ENCODE assay signal across 10 cellular contexts in the genomic region with DNA sequence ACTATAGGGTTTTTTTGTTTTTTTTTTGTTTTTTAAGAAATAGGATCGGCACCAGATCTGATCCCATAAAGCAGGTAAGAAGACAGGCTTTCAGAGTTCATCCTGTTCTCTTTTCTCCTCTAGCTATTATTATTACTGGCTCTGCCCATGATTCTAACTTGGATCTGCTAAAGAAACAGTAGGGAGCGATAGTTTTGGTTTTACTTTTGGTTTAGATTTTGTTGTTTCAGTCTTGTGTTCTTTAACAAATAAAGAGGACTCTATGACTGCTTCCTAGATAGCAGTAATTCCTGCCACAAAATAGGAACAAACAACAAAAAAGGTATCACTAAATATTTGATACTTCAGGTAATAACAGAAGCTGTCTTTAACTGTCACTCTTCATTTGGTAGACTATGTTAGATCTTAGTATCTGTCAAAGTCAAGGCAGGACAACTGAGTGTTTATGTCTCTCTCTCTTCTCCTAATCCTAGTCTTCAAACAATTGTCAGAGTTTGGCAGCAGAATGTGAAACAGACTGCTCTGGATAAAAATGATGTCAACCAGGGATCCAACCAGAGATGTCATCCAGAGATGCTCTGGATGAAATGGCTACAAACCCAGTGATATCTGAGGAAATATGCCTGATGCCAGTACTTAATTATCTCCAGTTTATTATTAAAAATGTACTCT.
DNase-seq lines count a peak whose midpoint lies in the region; ATAC-seq, FAIRE-seq and TF ChIP-seq lines count a peak whose summit lies in the region.
"Had no signal": no experiment of that assay in that cellular context is flagged by ENCODE, and none has a peak within 500 bp of the region (broad histone marks: within the 10 kb centered on the region; RNA-seq: fewer than 3 reads in every experiment).

No MANE protein-coding gene starts in this region.

- H3K4me1 ChIP-seq in liver (ENCODE audit: control insufficient read depth in 4 of 4, insufficient read depth in 4 of 4, low read length in 3 of 4) (peaks cover 4 to 24% (median 18%) of the 10 kb centered on the region in 4 donors), HepG2 (ENCODE audit: insufficient read depth, low read length) (peaks cover 8% of the 10 kb centered on the region)
- H3K4me1 ChIP-seq: prostate gland had no signal

- DNase-seq in HepG2 (ENCODE audit: low spot score): no peak
- DNase-seq in T-helper 2 cell treated with Interferon-gamma antibody and Interleukin-4, amounts not matched to agents 5 μg/mL and 100 μg/mL, for 36 hours (ENCODE audit: low spot score): no peak
- no peak for DNase-seq in left lobe of liver (ENCODE audit: low spot score)
- no peak for DNase-seq in NOMO-1 (lab: John Stamatoyannopoulos, UW; ENCODE audit: unreplicated experiment in 2 of 2)
- no peak for DNase-seq in GM10266 (ENCODE audit: extremely low spot score)
- DNase-seq in GF-D8 (lab: John Stamatoyannopoulos, UW): no peak

- H3K27me3 ChIP-seq in liver (ENCODE audit: control insufficient read depth in 4 of 4, insufficient read depth in 4 of 4, low read length in 3 of 4): no peaks in the 10 kb centered on the region
- H3K27me3 ChIP-seq in HepG2 (ENCODE audit: control insufficient read depth in 1 of 2, insufficient read depth in 2 of 2, low read length in 2 of 2): no peaks in the 10 kb centered on the region

- CTCF ChIA-PET in HepG2 (lab: Yijun Ruan, JAX; ENCODE audit: low intra/inter-chr PET ratio, low total read pairs): interaction anchor here (1.8 kb wide), 1 partner anchor 371 kb away, joined by 11 read pairs; no protein-coding TSS in a partner anchor

- no peak for ATAC-seq in HepG2
- ATAC-seq in left lobe of liver: peak; percentile 57
- ATAC-seq in HG03196 (IDR thresholded peaks at IDR 0.05; ENCODE audit: unreplicated experiment): no peak

- TF ChIP-seq CTCF in liver (IDR thresholded peaks at IDR 0.05; ENCODE audit: low read depth, low read length, missing input control) (no peak), HepG2 (CRISPR knock-in tag; IDR thresholded peaks at IDR 0.05) (no peak), GM10266 (IDR thresholded peaks at IDR 0.05; ENCODE audit: control insufficient read depth, insufficient read depth, low read depth, missing control alignments) (no peak)

- H3K9me3 Mint-ChIP-seq in T-helper 2 cell treated with Interferon-gamma antibody and Interleukin-4, amounts not matched to agents 5 μg/mL and 100 μg/mL, for 36 hours: no peaks in the 10 kb centered on the region

- H3K9ac ChIP-seq in liver (ENCODE audit: low read depth in 1 of 2, low read length in 2 of 2) (peak overlapping the region; percentile 13 to 70), HepG2 (ENCODE audit: insufficient read depth, low read depth, low read length) (no peak overlapping the region)

- H3K9me3 ChIP-seq in liver (ENCODE audit: control insufficient read depth in 4 of 4, low read length in 3 of 4) (no peaks in the 10 kb centered on the region), HepG2 (ENCODE audit: low read length) (no peaks in the 10 kb centered on the region)
- H3K9me3 ChIP-seq: prostate gland had no signal

- 21% methylated on average over 2 of the region's 2 CpGs for WGBS in liver
- 97% methylated on average over 2 of the region's 2 CpGs for WGBS in HepG2 (ENCODE audit: low lambda C conversion rate)

- in situ Hi-C loops in HepG2 (cut with HindIII; ENCODE audit: extremely low pct_ligation_motif_present, low pct_unique_long_range_greater_than_20kb): no loop called here

- H2AFZ ChIP-seq in HepG2 (ENCODE audit: low read length): no peak overlapping the region

- no peak overlapping the region for H3K4me2 ChIP-seq in HepG2 (ENCODE audit: low read depth, low read length)

- peaks cover 2% of the 10 kb centered on the region for H3K36me3 Mint-ChIP-seq in T-helper 2 cell treated with Interferon-gamma antibody and Interleukin-4, amounts not matched to agents 5 μg/mL and 100 μg/mL, for 36 hours (ENCODE audit: low read depth)

- peaks cover 13% of the 10 kb centered on the region for H3K79me2 ChIP-seq in HepG2 (ENCODE audit: insufficient read depth, low read length)

- POLR2A ChIA-PET in HepG2 (lab: Yijun Ruan, JAX): no interaction called here

- peak overlapping the region in 2 of 3 donors; percentile 40 to 45 for H3K4me3 ChIP-seq in liver (ENCODE audit: low read depth in 1 of 3, low read length in 3 of 3)
- H3K4me3 ChIP-seq in HepG2 (replicated peaks in 1 of 3; ENCODE audit: insufficient read depth in 1 of 3, low read depth in 2 of 3, low read length in 3 of 3): no peak overlapping the region
- H3K4me3 ChIP-seq: prostate gland had no signal

- peak overlapping the region; percentile 83 for H3K27ac Mint-ChIP-seq in T-helper 2 cell treated with Interferon-gamma antibody and Interleukin-4, amounts not matched to agents 5 μg/mL and 100 μg/mL, for 36 hours

- intact Hi-C loops in HepG2 (cut with micrococcal nuclease; ENCODE audit: unreplicated experiment): loop anchor here (5.0 kb wide), 1 partner anchor 101 kb away; a partner anchor contains a TSS

- TF ChIP-seq POLR2A in HepG2 (IDR thresholded peaks at IDR 0.05; ENCODE audit: insufficient read depth in 1 of 2, low read depth in 2 of 2, low read length in 2 of 2): no peak

- H3K36me3 ChIP-seq in liver (ENCODE audit: control insufficient read depth in 4 of 4, insufficient read depth in 3 of 4, low read depth in 1 of 4, low read length in 3 of 4) (no peaks in the 10 kb centered on the region), HepG2 (replicated peaks in 1 of 2; ENCODE audit: control insufficient read depth in 1 of 2, insufficient read depth in 2 of 2, low read length in 2 of 2) (no peaks in the 10 kb centered on the region)
- H3K36me3 ChIP-seq: prostate gland had no signal

- no peak for FAIRE-seq in HepG2 (lab: Jason Lieb, UNC)
- FAIRE-seq: colon had no signal

- TF ChIP-seq EP300 in HepG2 (IDR thresholded peaks at IDR 0.05; ENCODE audit: low read depth in 2 of 2, low read length in 2 of 2) (no peak), HepG2 (CRISPR knock-in tag; IDR thresholded peaks at IDR 0.05; ENCODE audit: borderline replicate concordance) (no peak)

- no peaks in the 10 kb centered on the region for H3K27me3 Mint-ChIP-seq in T-helper 2 cell treated with Interferon-gamma antibody and Interleukin-4, amounts not matched to agents 5 μg/mL and 100 μg/mL, for 36 hours (ENCODE audit: low read depth)

- H3K4me1 Mint-ChIP-seq in T-helper 2 cell treated with Interferon-gamma antibody and Interleukin-4, amounts not matched to agents 5 μg/mL and 100 μg/mL, for 36 hours (ENCODE audit: low read depth): peaks cover 23% of the 10 kb centered on the region

- peak overlapping the region; percentile 79 for H3K4me3 Mint-ChIP-seq in T-helper 2 cell treated with Interferon-gamma antibody and Interleukin-4, amounts not matched to agents 5 μg/mL and 100 μg/mL, for 36 hours

- no TSS peak for BruUV-seq in HepG2 (replicated peaks; lab: Mats Ljungman, UMichigan)

- H4K20me1 ChIP-seq in HepG2 (ENCODE audit: insufficient read depth, low read length): peaks cover 13% of the 10 kb centered on the region

- TF ChIP-seq RAD21 in liver (IDR thresholded peaks at IDR 0.05) (peak in 1 of 2 donors; percentile 30), HepG2 (CRISPR knock-in tag; IDR thresholded peaks at IDR 0.05) (no peak)

- peak overlapping the region; percentile 64 to 84 for H3K27ac ChIP-seq in liver (ENCODE audit: low read depth in 1 of 2, low read length in 2 of 2)
- no peak overlapping the region for H3K27ac ChIP-seq in HepG2 (ENCODE audit: extremely low read length, insufficient read depth, low read length)

TF ChIP-seq in liver, 16 proteins besides CTCF, POLR2A, EP300 and RAD21 (continues in another document):
- TF ChIP-seq, protein P1, sequence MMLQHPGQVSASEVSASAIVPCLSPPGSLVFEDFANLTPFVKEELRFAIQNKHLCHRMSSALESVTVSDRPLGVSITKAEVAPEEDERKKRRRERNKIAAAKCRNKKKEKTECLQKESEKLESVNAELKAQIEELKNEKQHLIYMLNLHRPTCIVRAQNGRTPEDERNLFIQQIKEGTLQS (IDR thresholded peaks at IDR 0.05): no peak
- TF ChIP-seq JUND (IDR thresholded peaks at IDR 0.05): no peak
- no peak for TF ChIP-seq HNF4G (IDR thresholded peaks at IDR 0.05)
- TF ChIP-seq, protein P2, sequence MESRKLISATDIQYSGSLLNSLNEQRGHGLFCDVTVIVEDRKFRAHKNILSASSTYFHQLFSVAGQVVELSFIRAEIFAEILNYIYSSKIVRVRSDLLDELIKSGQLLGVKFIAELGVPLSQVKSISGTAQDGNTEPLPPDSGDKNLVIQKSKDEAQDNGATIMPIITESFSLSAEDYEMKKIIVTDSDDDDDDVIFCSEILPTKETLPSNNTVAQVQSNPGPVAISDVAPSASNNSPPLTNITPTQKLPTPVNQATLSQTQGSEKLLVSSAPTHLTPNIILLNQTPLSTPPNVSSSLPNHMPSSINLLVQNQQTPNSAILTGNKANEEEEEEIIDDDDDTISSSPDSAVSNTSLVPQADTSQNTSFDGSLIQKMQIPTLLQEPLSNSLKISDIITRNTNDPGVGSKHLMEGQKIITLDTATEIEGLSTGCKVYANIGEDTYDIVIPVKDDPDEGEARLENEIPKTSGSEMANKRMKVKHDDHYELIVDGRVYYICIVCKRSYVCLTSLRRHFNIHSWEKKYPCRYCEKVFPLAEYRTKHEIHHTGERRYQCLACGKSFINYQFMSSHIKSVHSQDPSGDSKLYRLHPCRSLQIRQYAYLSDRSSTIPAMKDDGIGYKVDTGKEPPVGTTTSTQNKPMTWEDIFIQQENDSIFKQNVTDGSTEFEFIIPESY (IDR thresholded peaks at IDR 0.05): no peak
- TF ChIP-seq FOXA1 (IDR thresholded peaks at IDR 0.05): no peak

TF ChIP-seq in HepG2, 621 proteins besides CTCF, POLR2A, EP300 and RAD21 (continues in another document):
- no peak for TF ChIP-seq CCDC6 (CRISPR knock-in tag; IDR thresholded peaks at IDR 0.05)
- TF ChIP-seq, protein P3, sequence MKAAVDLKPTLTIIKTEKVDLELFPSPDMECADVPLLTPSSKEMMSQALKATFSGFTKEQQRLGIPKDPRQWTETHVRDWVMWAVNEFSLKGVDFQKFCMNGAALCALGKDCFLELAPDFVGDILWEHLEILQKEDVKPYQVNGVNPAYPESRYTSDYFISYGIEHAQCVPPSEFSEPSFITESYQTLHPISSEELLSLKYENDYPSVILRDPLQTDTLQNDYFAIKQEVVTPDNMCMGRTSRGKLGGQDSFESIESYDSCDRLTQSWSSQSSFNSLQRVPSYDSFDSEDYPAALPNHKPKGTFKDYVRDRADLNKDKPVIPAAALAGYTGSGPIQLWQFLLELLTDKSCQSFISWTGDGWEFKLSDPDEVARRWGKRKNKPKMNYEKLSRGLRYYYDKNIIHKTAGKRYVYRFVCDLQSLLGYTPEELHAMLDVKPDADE (CRISPR knock-in tag; IDR thresholded peaks at IDR 0.05): no peak
- TF ChIP-seq, protein P4, sequence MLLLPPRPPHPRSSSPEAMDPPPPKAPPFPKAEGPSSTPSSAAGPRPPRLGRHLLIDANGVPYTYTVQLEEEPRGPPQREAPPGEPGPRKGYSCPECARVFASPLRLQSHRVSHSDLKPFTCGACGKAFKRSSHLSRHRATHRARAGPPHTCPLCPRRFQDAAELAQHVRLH (CRISPR knock-in tag; IDR thresholded peaks at IDR 0.05; ENCODE audit: borderline replicate concordance, low read depth): no peak
- no peak for TF ChIP-seq ZNF546 (CRISPR knock-in tag; conservative IDR thresholded peaks at IDR 0.05)
- TF ChIP-seq ZNF589 (CRISPR knock-in tag; conservative IDR thresholded peaks at IDR 0.05): no peak
- TF ChIP-seq ATF7 (IDR thresholded peaks at IDR 0.05): no peak
- TF ChIP-seq ATF7 (CRISPR knock-in tag; IDR thresholded peaks at IDR 0.05): no peak
- no peak for TF ChIP-seq ZNF354B (CRISPR knock-in tag; IDR thresholded peaks at IDR 0.05)

Comparison
In these comparisons a context has a peak if more than half of its experiments do, and no peak if none do; other contexts are left out.
1. H3K4me3 ChIP-seq: peak in liver (2 of 3); none in HepG2 (0 of 3).